ENCODE assay signal across 37 cellular contexts in genomic region chr19:8168537-8168936, GRCh38. TPM values are rescaled to one million over a fixed set of nuclear protein-coding genes. Genes with fewer than 3 reads are reported as not detected.
"Had no signal": no experiment of that assay in that cellular context is flagged by ENCODE, and none has a peak within 500 bp of the region (broad histone marks: within the 10 kb centered on the region; RNA-seq: fewer than 3 reads in every experiment).

No MANE protein-coding gene starts in this region.

- H3K9me3 ChIP-seq: ascending aorta had no signal

- H3K4me1 Mint-ChIP-seq: activated CD4-positive, alpha-beta memory T cell treated with anti-CD3 and anti-CD28 coated beads, Interleukin-2, amount 10 ng/mL, durations not matched to agents 7 days and 5 days; activated CD4-positive, alpha-beta T cell treated with anti-CD3 and anti-CD28 coated beads for 36 hours; activated CD4-positive, alpha-beta T cell treated with anti-CD3 and anti-CD28 coated beads, Interleukin-2, amount 10 ng/mL, durations not matched to agents 7 days and 5 days; activated CD8-positive, alpha-beta memory T cell treated with anti-CD3 and anti-CD28 coated beads, Interleukin-2, amount 10 ng/mL, durations not matched to agents 7 days and 5 days; activated naive CD4-positive, alpha-beta T cell treated with anti-CD3 and anti-CD28 coated beads, Interleukin-2, amount 10 ng/mL, durations not matched to agents 7 days and 5 days; activated naive CD4-positive, alpha-beta T cell treated with anti-CD3 and anti-CD28 coated beads, Interleukin-2, amount 50 U/mL, for 24 hours; activated naive CD8-positive, alpha-beta T cell treated with anti-CD3 and anti-CD28 coated beads, Interleukin-2, amount 10 ng/mL, durations not matched to agents 7 days and 5 days; activated naive CD8-positive, alpha-beta T cell treated with anti-CD3 and anti-CD28 coated beads, Interleukin-2, amount 50 U/mL, for 24 hours; central memory CD8-positive, alpha-beta T cell had no signal

- H3K4me1 ChIP-seq: ascending aorta had no signal

- H3K27me3 Mint-ChIP-seq: activated CD4-positive, alpha-beta memory T cell treated with anti-CD3 and anti-CD28 coated beads, Interleukin-2, amount 10 ng/mL, durations not matched to agents 7 days and 5 days; activated CD4-positive, alpha-beta T cell treated with anti-CD3 and anti-CD28 coated beads for 36 hours; activated CD4-positive, alpha-beta T cell treated with anti-CD3 and anti-CD28 coated beads, Interleukin-2, amount 10 ng/mL, durations not matched to agents 7 days and 5 days; activated CD8-positive, alpha-beta memory T cell treated with anti-CD3 and anti-CD28 coated beads, Interleukin-2, amount 10 ng/mL, durations not matched to agents 7 days and 5 days; activated naive CD4-positive, alpha-beta T cell treated with anti-CD3 and anti-CD28 coated beads, Interleukin-2, amount 50 U/mL, for 24 hours; activated naive CD8-positive, alpha-beta T cell; activated naive CD8-positive, alpha-beta T cell treated with anti-CD3 and anti-CD28 coated beads, Interleukin-2, amount 50 U/mL, for 24 hours; activated T-cell treated with anti-CD3 and anti-CD28 coated beads, Interleukin-2, amount 50 U/mL, for 24 hours; central memory CD8-positive, alpha-beta T cell had no signal

- H3K27ac Mint-ChIP-seq: activated CD4-positive, alpha-beta memory T cell treated with anti-CD3 and anti-CD28 coated beads, Interleukin-2, amount 10 ng/mL, durations not matched to agents 7 days and 5 days; activated CD4-positive, alpha-beta T cell treated with anti-CD3 and anti-CD28 coated beads for 36 hours; activated CD4-positive, alpha-beta T cell treated with anti-CD3 and anti-CD28 coated beads, Interleukin-2, amount 10 ng/mL, durations not matched to agents 7 days and 5 days; activated CD8-positive, alpha-beta memory T cell treated with anti-CD3 and anti-CD28 coated beads, Interleukin-2, amount 10 ng/mL, durations not matched to agents 7 days and 5 days; activated CD8-positive, alpha-beta T cell treated with anti-CD3 and anti-CD28 coated beads, Interleukin-2, amount 10 ng/mL, durations not matched to agents 7 days and 5 days; activated naive CD4-positive, alpha-beta T cell treated with anti-CD3 and anti-CD28 coated beads, Interleukin-2, amount 10 ng/mL, durations not matched to agents 7 days and 5 days; activated naive CD4-positive, alpha-beta T cell treated with anti-CD3 and anti-CD28 coated beads, Interleukin-2, amount 50 U/mL, for 24 hours; activated naive CD8-positive, alpha-beta T cell; activated naive CD8-positive, alpha-beta T cell treated with anti-CD3 and anti-CD28 coated beads, Interleukin-2, amount 10 ng/mL, durations not matched to agents 7 days and 5 days; activated naive CD8-positive, alpha-beta T cell treated with anti-CD3 and anti-CD28 coated beads, Interleukin-2, amount 50 U/mL, for 24 hours; activated T-cell treated with anti-CD3 and anti-CD28 coated beads, Interleukin-2, amount 50 U/mL, for 24 hours; activated T-helper 2 cell treated with anti-CD3 and anti-CD28 coated beads, Interferon-gamma antibody, Interleukin-2, Interleukin-4, amounts not matched to agents 10 μg/mL and 5 μg/mL and 100 μg/mL, durations not matched to agents 14 hours and 24 hours and 36 hours; T-helper 2 cell treated with Interferon-gamma antibody and Interleukin-4, amounts not matched to agents 5 μg/mL and 100 μg/mL, for 36 hours had no signal

- H3K4me3 Mint-ChIP-seq: activated CD4-positive, alpha-beta memory T cell treated with anti-CD3 and anti-CD28 coated beads, Interleukin-2, amount 10 ng/mL, durations not matched to agents 7 days and 5 days; activated CD4-positive, alpha-beta T cell treated with anti-CD3 and anti-CD28 coated beads for 36 hours; activated CD4-positive, alpha-beta T cell treated with anti-CD3 and anti-CD28 coated beads, Interleukin-2, amount 10 ng/mL, durations not matched to agents 7 days and 5 days; activated CD8-positive, alpha-beta memory T cell treated with anti-CD3 and anti-CD28 coated beads, Interleukin-2, amount 10 ng/mL, durations not matched to agents 7 days and 5 days; activated CD8-positive, alpha-beta T cell treated with anti-CD3 and anti-CD28 coated beads, Interleukin-2, amount 10 ng/mL, durations not matched to agents 7 days and 5 days; activated naive CD4-positive, alpha-beta T cell treated with anti-CD3 and anti-CD28 coated beads, Interleukin-2, amount 10 ng/mL, durations not matched to agents 7 days and 5 days; activated naive CD4-positive, alpha-beta T cell treated with anti-CD3 and anti-CD28 coated beads, Interleukin-2, amount 50 U/mL, for 24 hours; activated naive CD8-positive, alpha-beta T cell; activated naive CD8-positive, alpha-beta T cell treated with anti-CD3 and anti-CD28 coated beads, Interleukin-2, amount 10 ng/mL, durations not matched to agents 7 days and 5 days; activated naive CD8-positive, alpha-beta T cell treated with anti-CD3 and anti-CD28 coated beads, Interleukin-2, amount 50 U/mL, for 24 hours; activated T-cell treated with anti-CD3 and anti-CD28 coated beads, Interleukin-2, amount 50 U/mL, for 24 hours; brain; central memory CD8-positive, alpha-beta T cell; T-helper 2 cell treated with Interferon-gamma antibody and Interleukin-4, amounts not matched to agents 5 μg/mL and 100 μg/mL, for 36 hours had no signal

- H3K27ac ChIP-seq: ascending aorta, cardiac muscle cell, VCaP had no signal

- H3K4me3 ChIP-seq: ascending aorta, cardiac muscle cell had no signal

- H3K9me3 Mint-ChIP-seq: activated CD4-positive, alpha-beta memory T cell treated with anti-CD3 and anti-CD28 coated beads, Interleukin-2, amount 10 ng/mL, durations not matched to agents 7 days and 5 days; activated CD4-positive, alpha-beta T cell treated with anti-CD3 and anti-CD28 coated beads, Interleukin-2, amount 10 ng/mL, durations not matched to agents 7 days and 5 days; activated naive CD4-positive, alpha-beta T cell treated with anti-CD3 and anti-CD28 coated beads, Interleukin-2, amount 10 ng/mL, durations not matched to agents 7 days and 5 days; activated naive CD4-positive, alpha-beta T cell treated with anti-CD3 and anti-CD28 coated beads, Interleukin-2, amount 50 U/mL, for 24 hours; activated naive CD8-positive, alpha-beta T cell treated with anti-CD3 and anti-CD28 coated beads, Interleukin-2, amount 10 ng/mL, durations not matched to agents 7 days and 5 days; activated naive CD8-positive, alpha-beta T cell treated with anti-CD3 and anti-CD28 coated beads, Interleukin-2, amount 50 U/mL, for 24 hours; activated T-cell treated with anti-CD3 and anti-CD28 coated beads, Interleukin-2, amount 50 U/mL, for 24 hours; activated T-helper 2 cell treated with anti-CD3 and anti-CD28 coated beads, Interferon-gamma antibody, Interleukin-2, Interleukin-4, amounts not matched to agents 10 μg/mL and 5 μg/mL and 100 μg/mL, durations not matched to agents 14 hours and 24 hours and 36 hours; brain; central memory CD8-positive, alpha-beta T cell; T-helper 2 cell treated with Interferon-gamma antibody and Interleukin-4, amounts not matched to agents 5 μg/mL and 100 μg/mL, for 36 hours had no signal

- H3K27me3 ChIP-seq: ascending aorta, cardiac muscle cell had no signal

- ATAC-seq: activated CD4-positive, alpha-beta T cell treated with anti-CD3 and anti-CD28 coated beads for 36 hours; activated CD4-positive, CD25-positive, alpha-beta regulatory T cell treated with anti-CD3 and anti-CD28 coated beads, Interleukin-2, amount 50 U/mL, for 24 hours; activated CD8-positive, alpha-beta memory T cell treated with anti-CD3 and anti-CD28 coated beads, Interleukin-2, amount 10 ng/mL, durations not matched to agents 7 days and 5 days; activated CD8-positive, alpha-beta T cell treated with anti-CD3 and anti-CD28 coated beads, Interleukin-2, amount 10 ng/mL, durations not matched to agents 7 days and 5 days; activated naive CD8-positive, alpha-beta T cell treated with anti-CD3 and anti-CD28 coated beads, Interleukin-2, amount 50 U/mL, for 24 hours had no signal

- H3K36me3 Mint-ChIP-seq: activated CD8-positive, alpha-beta memory T cell treated with anti-CD3 and anti-CD28 coated beads, Interleukin-2, amount 10 ng/mL, durations not matched to agents 7 days and 5 days; activated naive CD4-positive, alpha-beta T cell treated with anti-CD3 and anti-CD28 coated beads, Interleukin-2, amount 10 ng/mL, durations not matched to agents 7 days and 5 days; activated naive CD4-positive, alpha-beta T cell treated with anti-CD3 and anti-CD28 coated beads, Interleukin-2, amount 50 U/mL, for 24 hours; activated naive CD8-positive, alpha-beta T cell; activated naive CD8-positive, alpha-beta T cell treated with anti-CD3 and anti-CD28 coated beads, Interleukin-2, amount 10 ng/mL, durations not matched to agents 7 days and 5 days; brain had no signal

- DNase-seq: activated CD4-positive, alpha-beta memory T cell treated with anti-CD3 and anti-CD28 coated beads, Interleukin-2, amount 10 ng/mL, durations not matched to agents 7 days and 5 days; activated CD4-positive, alpha-beta T cell treated with anti-CD3 and anti-CD28 coated beads for 1 hour; activated CD4-positive, alpha-beta T cell treated with anti-CD3 and anti-CD28 coated beads for 36 hours; activated CD4-positive, alpha-beta T cell treated with anti-CD3 and anti-CD28 coated beads for 48 hours; activated CD4-positive, alpha-beta T cell treated with anti-CD3 and anti-CD28 coated beads, Interleukin-2, amount 10 ng/mL, durations not matched to agents 7 days and 5 days; activated CD4-positive, alpha-beta T cell treated with anti-CD3 and anti-CD28 coated beads, Interleukin-2, amount 50 U/mL, for 48 hours; activated CD4-positive, CD25-positive, alpha-beta regulatory T cell; activated CD8-positive, alpha-beta memory T cell treated with anti-CD3 and anti-CD28 coated beads for 24 hours; activated CD8-positive, alpha-beta memory T cell treated with anti-CD3 and anti-CD28 coated beads, Interleukin-2, amount 10 ng/mL, durations not matched to agents 7 days and 5 days; activated CD8-positive, alpha-beta memory T cell treated with anti-CD3 and anti-CD28 coated beads, Interleukin-2, amount 50 U/mL, for 48 hours; activated CD8-positive, alpha-beta T cell treated with anti-CD3 and anti-CD28 coated beads, Interleukin-2, amount 10 ng/mL, durations not matched to agents 7 days and 5 days; activated effector memory CD4-positive, alpha-beta T cell treated with Interleukin-2 at 50 U/mL for 16 hours; activated gamma-delta T cell; activated naive CD4-positive, alpha-beta T cell treated with anti-CD3 and anti-CD28 coated beads, Interleukin-2, amount 10 ng/mL, durations not matched to agents 7 days and 5 days; activated naive CD4-positive, alpha-beta T cell treated with Interleukin-2 at 50 U/mL for 16 hours; activated naive CD8-positive, alpha-beta T cell treated with anti-CD3 and anti-CD28 coated beads, Interleukin-2, amount 10 ng/mL, durations not matched to agents 7 days and 5 days; activated naive CD8-positive, alpha-beta T cell treated with anti-CD3 and anti-CD28 coated beads, Interleukin-2, amount 50 U/mL, for 24 hours; activated T-cell treated with anti-CD3 and anti-CD28 coated beads, Interleukin-2, amount 50 U/mL, for 24 hours; activated T-cell treated with anti-CD3 and anti-CD28 coated beads, Interleukin-2, amount 50 U/mL, for 48 hours; amygdala; anterior cingulate cortex; caudate nucleus; cerebellar nuclear complex; T-helper 2 cell; T-helper 9 cell had no signal

- H3K36me3 ChIP-seq: ascending aorta, cardiac muscle cell had no signal

- FAIRE-seq: bronchial epithelial cell, TTC549 had no signal

RNA-seq across cellular contexts. Expression of gene FBN3, which starts 19.1 kb away (rescaled TPM):
- total RNA-seq: activated CD4-positive, alpha-beta memory T cell treated with anti-CD3 and anti-CD28 coated beads, Interleukin-2, amount 10 ng/mL, durations not matched to agents 7 days and 5 days; activated CD4-positive, alpha-beta T cell treated with anti-CD3 and anti-CD28 coated beads for 36 hours; activated CD4-positive, alpha-beta T cell treated with anti-CD3 and anti-CD28 coated beads, Interleukin-2, amount 10 ng/mL, durations not matched to agents 7 days and 5 days; activated T-helper 2 cell treated with anti-CD3 and anti-CD28 coated beads, Interferon-gamma antibody, Interleukin-2, Interleukin-4, amounts not matched to agents 10 μg/mL and 5 μg/mL and 100 μg/mL, durations not matched to agents 14 hours and 24 hours and 36 hours; ascending aorta; bronchial epithelial cell had no signal
